In genomic region chr14:24108336-24108874, GRCh38 we compare ENCODE assay signal across 7 cellular contexts. TPM values are rescaled to one million over a fixed set of nuclear protein-coding genes. Genes with fewer than 3 reads are reported as not detected.
DNase-seq lines count a peak whose midpoint lies in the region; ATAC-seq, FAIRE-seq and TF ChIP-seq lines count a peak whose summit lies in the region.

No MANE protein-coding gene starts in this region.

- SMC1A ChIA-PET in GM12878 (lab: Charles Lee; ENCODE audit: uncharacterized antibody, unreplicated experiment): interaction anchor here (0.7 to 9.6 kb wide), 33 partner anchors 8 to 477 kb away, joined by 3 to 195 read pairs (median 6); partner anchors contain the start of genes CARMIL3, CIDEB, EMC9 and IRF9

- H3K4me1 ChIP-seq in GM12878 (ENCODE audit: control insufficient read depth, insufficient read depth, low read length) (peaks cover 7% of the 10 kb centered on the region), skeletal muscle tissue (ENCODE audit: control insufficient read depth in 3 of 3, insufficient read depth in 3 of 3, low read length in 3 of 3) (peaks cover 0 to 9% (median 7%) of the 10 kb centered on the region in 3 donors), A673 (ENCODE audit: insufficient read depth, low read length, poor library complexity, severe bottlenecking) (peaks cover 2% of the 10 kb centered on the region)

- FAIRE-seq in GM12878 (lab: Jason Lieb, UNC): no peak

- intact Hi-C loops in GM12878 (cut with micrococcal nuclease; ENCODE audit: unreplicated experiment) (loop anchor here (1.0 kb wide), 2 partner anchors 50 to 94 kb away; no protein-coding TSS in a partner anchor), A673 (cut with micrococcal nuclease; ENCODE audit: unreplicated experiment) (loop anchor here (2.0 to 5.0 kb wide), 2 partner anchors 51 to 94 kb away; no protein-coding TSS in a partner anchor)

- peak overlapping the region; percentile 59; the same call in 1 of the 2 replicates for H3K9ac ChIP-seq in GM12878 (ENCODE audit: control insufficient read depth, insufficient read depth, low read length)
- H3K9ac ChIP-seq in skeletal muscle tissue (ENCODE audit: low read depth in 1 of 3, low read length in 3 of 3): peak overlapping the region in 2 of 3 donors; percentile 7 to 51

- H3K27ac ChIP-seq in GM12878 (ENCODE audit: control insufficient read depth, insufficient read depth) (peak overlapping the region; percentile 69; the same call in 1 of the 2 replicates), skeletal muscle tissue (ENCODE audit: low read depth, low read length) (no peak overlapping the region), A673 (ENCODE audit: low read depth, low read length, poor library complexity, severe bottlenecking) (no peak overlapping the region), RWPE1 (no peak overlapping the region)

- in situ Hi-C loops in GM12878 (cut with MboI): loop anchor here (25.0 kb wide), 1 partner anchor 796 kb away; the partner anchor contains the start of genes BCL2L2, PABPN1 and PPP1R3E

- DNase-seq in GM12878 (ENCODE audit: low read depth, low spot score): no peak
- no peak for DNase-seq in A673 (ENCODE audit: low spot score)
- no peak for DNase-seq in RWPE1 (ENCODE audit: low spot score)

- H3K79me2 ChIP-seq in GM12878 (ENCODE audit: control insufficient read depth, insufficient read depth, low read length): peaks cover 2% of the 10 kb centered on the region

- H3K27me3 ChIP-seq in GM12878 (replicated peaks in 1 of 2; ENCODE audit: control insufficient read depth in 2 of 2, insufficient read depth in 2 of 2, low read length in 1 of 2) (no peaks in the 10 kb centered on the region), skeletal muscle tissue (ENCODE audit: control insufficient read depth in 3 of 3, insufficient read depth in 3 of 3, low read length in 3 of 3) (no peaks in the 10 kb centered on the region), A673 (replicated peaks; ENCODE audit: insufficient read depth, low read depth, low read length, poor library complexity) (no peaks in the 10 kb centered on the region)

- ATAC-seq in GM19328 (IDR thresholded peaks at IDR 0.05; ENCODE audit: unreplicated experiment) (peak; percentile 33), HG03095 (IDR thresholded peaks at IDR 0.05; ENCODE audit: unreplicated experiment) (peak; percentile 36), GM12878 (peak; percentile 55; the same call in 2 of the 3 replicates), HG02973 (IDR thresholded peaks at IDR 0.05; ENCODE audit: unreplicated experiment) (no peak)

- BruUV-seq in GM12878 (replicated peaks; lab: Mats Ljungman, UMichigan) (no TSS peak), A673 (replicated peaks; lab: Mats Ljungman, UMichigan) (no TSS peak)

- RAD21 ChIA-PET in GM12878 (lab: Charles Lee; ENCODE audit: unreplicated experiment): interaction anchor here (0.5 to 6.9 kb wide), 31 partner anchors 8 to 199 kb away, joined by 3 to 153 read pairs (median 5); partner anchors contain the start of genes CARMIL3, CHMP4A, CIDEB and CPNE6

- no peak for TF ChIP-seq RAD21 in GM12878 (IDR thresholded peaks at IDR 0.05; ENCODE audit: insufficient read depth, low read depth, low read length)

- no peaks in the 10 kb centered on the region for H4K20me1 ChIP-seq in GM12878 (ENCODE audit: control insufficient read depth, insufficient read depth)

- peaks cover 0 to 4% of the 10 kb centered on the region in 2 experiments; a peak in 2 of 4 replicates for H3K36me3 ChIP-seq in GM12878 (ENCODE audit: control insufficient read depth in 2 of 2, insufficient read depth in 2 of 2, low read length in 1 of 2)
- H3K36me3 ChIP-seq in skeletal muscle tissue (ENCODE audit: control insufficient read depth in 3 of 3, insufficient read depth in 3 of 3, low read length in 3 of 3): peaks cover 0 to 3% (median 0%) of the 10 kb centered on the region in 3 donors
- H3K36me3 ChIP-seq in A673 (ENCODE audit: insufficient read depth, low read length, poor library complexity, severe bottlenecking): no peaks in the 10 kb centered on the region

- TF ChIP-seq CTCF in GM12878 (IDR thresholded peaks at IDR 0.05 in 2 of 3, conservative IDR thresholded peaks at IDR 0.05 in 1 of 3; ENCODE audit: control insufficient read depth in 2 of 3, extremely low read depth in 1 of 3, insufficient read depth in 1 of 3, low read depth in 3 of 3, low read length in 3 of 3) (no peak), A673 (conservative IDR thresholded peaks at IDR 0.05; ENCODE audit: low read depth, low read length) (no peak), RWPE1 (conservative IDR thresholded peaks at IDR 0.05; ENCODE audit: low read depth) (no peak)

- no peak for TF ChIP-seq EP300 in GM12878 (IDR thresholded peaks at IDR 0.05; ENCODE audit: borderline replicate concordance in 1 of 2, control insufficient read depth in 1 of 2, low read depth in 2 of 2, low read length in 2 of 2)

- H2AFZ ChIP-seq in GM12878 (ENCODE audit: control insufficient read depth, low read depth, low read length): peak overlapping the region; percentile 89

- CTCF ChIA-PET in GM12878 (lab: Yijun Ruan, JAX) (interaction anchor here (0.6 to 11.3 kb wide), 42 partner anchors 8 to 519 kb away, joined by 3 to 294 read pairs (median 6); partner anchors contain the start of genes CARMIL3, CIDEB, DHRS1 and DHRS4L2), A673 (lab: Charles Lee) (interaction anchor here (0.6 to 2.1 kb wide), 8 partner anchors 14 to 476 kb away, joined by 3 to 57 read pairs (median 4); partner anchors contain the start of genes PCK2 and PSME2), RWPE1 (lab: Yijun Ruan, JAX) (interaction anchor here (0.5 to 3.6 kb wide), 21 partner anchors 9 to 1891 kb away, joined by 3 to 39 read pairs (median 4); no protein-coding TSS in a partner anchor)

- no peak for TF ChIP-seq POLR2A in GM12878 (IDR thresholded peaks at IDR 0.05; ENCODE audit: low read depth, low read length)

- 41% methylated on average over 5 of the region's 5 CpGs for WGBS in GM12878 (ENCODE audit: insufficient coverage, insufficient replicate concordance, low lambda C conversion rate, missing lambda C conversion rate)

- H3K9me3 ChIP-seq in GM12878 (replicated peaks; ENCODE audit: control insufficient read depth, insufficient read depth, low read length) (no peaks in the 10 kb centered on the region), skeletal muscle tissue (ENCODE audit: control insufficient read depth in 3 of 3, low read length in 3 of 3) (no peaks in the 10 kb centered on the region), A673 (ENCODE audit: low read depth, low read length, poor library complexity, severe bottlenecking) (no peaks in the 10 kb centered on the region)

- H3K4me3 ChIP-seq in GM12878 (no peak overlapping the region), skeletal muscle tissue (ENCODE audit: low read length in 3 of 3) (no peak overlapping the region), A673 (ENCODE audit: low read depth, low read length, poor library complexity, severe bottlenecking) (no peak overlapping the region)

- POLR2A ChIA-PET in GM12878 (lab: Charles Lee): interaction anchor here (0.5 to 5.8 kb wide), 16 partner anchors 8 to 297 kb away, joined by 3 to 90 read pairs (median 6); partner anchors contain the start of genes EMC9, IRF9, PCK2 and PSME1
- POLR2A ChIA-PET in A673 (lab: Charles Lee; ENCODE audit: low non-redundant PET): interaction anchor here (0.8 kb wide), 1 partner anchor 14 kb away, joined by 3 read pairs; the partner anchor contains the start of gene PCK2
- POLR2A ChIA-PET in RWPE1 (lab: Yijun Ruan, JAX; ENCODE audit: low non-redundant PET): interaction anchor here (1.1 kb wide), 1 partner anchor 14 kb away, joined by 5 read pairs; the partner anchor contains the start of gene PCK2

- H3K4me2 ChIP-seq in GM12878 (ENCODE audit: control insufficient read depth, insufficient read depth): peak overlapping the region; percentile 46

RNA-seq across cellular contexts. Expression of gene DCAF11, which starts 6.2 kb away (rescaled TPM):
- 47.6 and 50.6 TPM in 2 replicates for total RNA-seq in GM12878 (2013; cell fraction: nucleolus; rRNA removed)
- total RNA-seq in GM12878 (2014; rRNA removed) (90.1 and 91.2 TPM in 2 replicates), GM12878 (2014; rRNA removed; fragmentation: Illumina TruSeq; extraction: Trizol) (57.5 and 59.0 TPM in 2 replicates), GM12878 (2021) (66.3 and 69.2 TPM in 2 replicates), skeletal muscle tissue (85.6 TPM), A673 (2021) (45.5 and 49.1 TPM in 2 replicates)
- polyA plus RNA-seq in GM12878 (2011; ENCODE audit: low read depth): 28.7 TPM
- polyA plus RNA-seq in GM12878 (2011; rRNA removed) (51.4 and 76.7 TPM in 2 replicates), GM12878 (2014; fragmentation: Illumina TruSeq; extraction: Trizol) (50.9 and 72.0 TPM in 2 replicates), GM12878 (2014; fragmentation: Nextera tagmentation; extraction: Ambion mirVana) (10 to 100 TPM; 13.4 to 16.4 TPM), GM12878 (2014; rRNA removed) (73.2 and 76.8 TPM in 2 replicates), GM12878 (2016; fragmentation: Nextera tagmentation; extraction: Ambion mirVana) (10 to 100 TPM; 62.8 to 71.1 TPM)
- polyA plus RNA-seq in GM12878 (2011; cell fraction: cytosol; rRNA removed): 97.2 and 106 TPM in 2 replicates
- 90.8 and 100 TPM in 2 replicates for polyA plus RNA-seq in GM12878 (2011; cell fraction: nucleus; rRNA removed)
- 43.1 and 49.8 TPM in 2 replicates for polyA plus RNA-seq in GM12878 (2012)
- polyA minus RNA-seq in GM12878 (2011; rRNA and poly(A)+ RNA removed): 73.1 and 98.4 TPM in 2 replicates
- polyA minus RNA-seq in GM12878 (2011; cell fraction: cytosol; rRNA and poly(A)+ RNA removed): 27.5 and 32.6 TPM in 2 replicates
- 38.4 and 43.4 TPM in 2 replicates for polyA minus RNA-seq in GM12878 (2011; cell fraction: nucleus; rRNA and poly(A)+ RNA removed)

RNA-seq across cellular contexts. Expression of gene NRL, which starts 6.3 kb away (rescaled TPM):
- 2.2 and 3.3 TPM in 2 replicates for total RNA-seq in GM12878 (2013; cell fraction: nucleolus; rRNA removed)
- total RNA-seq in GM12878 (2014; rRNA removed) (2.1 and 4.4 TPM in 2 replicates), GM12878 (2014; rRNA removed; fragmentation: Illumina TruSeq; extraction: Trizol) (1.0 and 1.3 TPM in 2 replicates), GM12878 (2021) (2.2 and 2.5 TPM in 2 replicates), skeletal muscle tissue (2.1 TPM), A673 (2021) (1.6 and 1.9 TPM in 2 replicates)
- 0.55 TPM for polyA plus RNA-seq in GM12878 (2011; ENCODE audit: low read depth)
- polyA plus RNA-seq in GM12878 (2011; rRNA removed) (2.1 and 2.2 TPM in 2 replicates), GM12878 (2014; fragmentation: Illumina TruSeq; extraction: Trizol) (0.63 and 0.76 TPM in 2 replicates), GM12878 (2014; fragmentation: Nextera tagmentation; extraction: Ambion mirVana) (under 1 TPM; 0.11 to 0.13 TPM), GM12878 (2014; rRNA removed) (2.5 and 2.9 TPM in 2 replicates), GM12878 (2016; fragmentation: Nextera tagmentation; extraction: Ambion mirVana) (1 to 10 TPM; 2.2 to 2.7 TPM)
- 3.3 and 4.8 TPM in 2 replicates for polyA plus RNA-seq in GM12878 (2011; cell fraction: cytosol; rRNA removed)
- polyA plus RNA-seq in GM12878 (2011; cell fraction: nucleus; rRNA removed): 3.3 and 3.5 TPM in 2 replicates
- polyA plus RNA-seq in GM12878 (2012): 1.2 and 1.5 TPM in 2 replicates
- 2.4 and 2.7 TPM in 2 replicates for polyA minus RNA-seq in GM12878 (2011; rRNA and poly(A)+ RNA removed)
- polyA minus RNA-seq in GM12878 (2011; cell fraction: cytosol; rRNA and poly(A)+ RNA removed): 0.94 and 1.3 TPM in 2 replicates
- 3.9 and 7.0 TPM in 2 replicates for polyA minus RNA-seq in GM12878 (2011; cell fraction: nucleus; rRNA and poly(A)+ RNA removed)

RNA-seq across cellular contexts. Expression of gene PCK2, which starts 14.3 kb away (rescaled TPM):
- 12.2 and 13.2 TPM in 2 replicates for total RNA-seq in GM12878 (2013; cell fraction: nucleolus; rRNA removed)
- 41.5 and 46.4 TPM in 2 replicates for total RNA-seq in GM12878 (2014; rRNA removed)
- 27.8 and 31.2 TPM in 2 replicates for total RNA-seq in GM12878 (2014; rRNA removed; fragmentation: Illumina TruSeq; extraction: Trizol)
- 78.5 and 78.6 TPM in 2 replicates for total RNA-seq in GM12878 (2021)
- polyA plus RNA-seq in GM12878 (2011; ENCODE audit: low read depth): 15.2 TPM
- 23.0 and 42.3 TPM in 2 replicates for polyA plus RNA-seq in GM12878 (2011; rRNA removed)
- 64.4 and 77.3 TPM in 2 replicates for polyA plus RNA-seq in GM12878 (2011; cell fraction: cytosol; rRNA removed)
- 79.4 and 82.2 TPM in 2 replicates for polyA plus RNA-seq in GM12878 (2011; cell fraction: nucleus; rRNA removed)
- polyA plus RNA-seq in GM12878 (2012): 34.0 and 41.8 TPM in 2 replicates
- polyA plus RNA-seq in GM12878 (2014; fragmentation: Illumina TruSeq; extraction: Trizol): 19.6 and 42.9 TPM in 2 replicates
- polyA plus RNA-seq in GM12878 (2014; fragmentation: Nextera tagmentation; extraction: Ambion mirVana): 10 to 100 TPM in 1 of 2 experiments, 1 to 10 TPM in 1; 6.6 to 12.3 TPM
- 68.3 and 79.0 TPM in 2 replicates for polyA plus RNA-seq in GM12878 (2014; rRNA removed)
- 100 to 1,000 TPM; 100 to 110 TPM for polyA plus RNA-seq in GM12878 (2016; fragmentation: Nextera tagmentation; extraction: Ambion mirVana)
- polyA minus RNA-seq in GM12878 (2011; rRNA and poly(A)+ RNA removed): 32.9 and 57.6 TPM in 2 replicates
- 23.3 and 27.0 TPM in 2 replicates for polyA minus RNA-seq in GM12878 (2011; cell fraction: cytosol; rRNA and poly(A)+ RNA removed)
- 18.9 and 24.2 TPM in 2 replicates for polyA minus RNA-seq in GM12878 (2011; cell fraction: nucleus; rRNA and poly(A)+ RNA removed)
- total RNA-seq in skeletal muscle tissue: 3.7 TPM
- total RNA-seq in A673 (2021): 16.8 and 46.3 TPM in 2 replicates

RNA-seq across cellular contexts. Expression of gene FITM1, which starts 22.1 kb away (rescaled TPM):
- 1.5 and 1.8 TPM in 2 replicates for total RNA-seq in GM12878 (2013; cell fraction: nucleolus; rRNA removed)
- total RNA-seq in GM12878 (2014; rRNA removed) (1.9 and 2.0 TPM in 2 replicates), GM12878 (2014; rRNA removed; fragmentation: Illumina TruSeq; extraction: Trizol) (0.18 and 0.27 TPM in 2 replicates), GM12878 (2021) (0.64 TPM in 2 replicates), skeletal muscle tissue (172 TPM), A673 (2021) (0.48 TPM in 1 of 2 replicates, not detected in the other)
- polyA plus RNA-seq in GM12878 (2011; ENCODE audit: low read depth): not detected
- polyA plus RNA-seq in GM12878 (2011; rRNA removed) (0.09 and 0.49 TPM in 2 replicates), GM12878 (2014; fragmentation: Illumina TruSeq; extraction: Trizol) (0.28 TPM in 1 of 2 replicates, not detected in the other), GM12878 (2014; fragmentation: Nextera tagmentation; extraction: Ambion mirVana) (under 1 TPM in 1 of 2 experiments, not detected in 1; 0.11 TPM), GM12878 (2014; rRNA removed) (0.76 and 1.3 TPM in 2 replicates), GM12878 (2016; fragmentation: Nextera tagmentation; extraction: Ambion mirVana) (under 1 TPM in 1 of 2 experiments, not detected in 1; 0.42 TPM)
- 0.67 and 0.97 TPM in 2 replicates for polyA plus RNA-seq in GM12878 (2011; cell fraction: cytosol; rRNA removed)
- polyA plus RNA-seq in GM12878 (2011; cell fraction: nucleus; rRNA removed): 2.8 and 3.5 TPM in 2 replicates
- polyA plus RNA-seq in GM12878 (2012): 0.30 and 0.38 TPM in 2 replicates
- 0.66 and 0.82 TPM in 2 replicates for polyA minus RNA-seq in GM12878 (2011; rRNA and poly(A)+ RNA removed)
- polyA minus RNA-seq in GM12878 (2011; cell fraction: cytosol; rRNA and poly(A)+ RNA removed): 1.6 TPM in 1 of 2 replicates, not detected in the other
- polyA minus RNA-seq in GM12878 (2011; cell fraction: nucleus; rRNA and poly(A)+ RNA removed): 0.60 and 1.3 TPM in 2 replicates

RNA-seq across cellular contexts. Expression of gene PSME1, which starts 27.6 kb away (rescaled TPM):
- 40.4 and 42.8 TPM in 2 replicates for total RNA-seq in GM12878 (2013; cell fraction: nucleolus; rRNA removed)
- total RNA-seq in GM12878 (2014; rRNA removed): 324 and 373 TPM in 2 replicates
- 367 and 377 TPM in 2 replicates for total RNA-seq in GM12878 (2014; rRNA removed; fragmentation: Illumina TruSeq; extraction: Trizol)
- 396 and 402 TPM in 2 replicates for total RNA-seq in GM12878 (2021)
- polyA plus RNA-seq in GM12878 (2011; ENCODE audit: low read depth): 326 TPM
- polyA plus RNA-seq in GM12878 (2011; rRNA removed): 138 and 250 TPM in 2 replicates
- 172 and 216 TPM in 2 replicates for polyA plus RNA-seq in GM12878 (2011; cell fraction: cytosol; rRNA removed)
- polyA plus RNA-seq in GM12878 (2011; cell fraction: nucleus; rRNA removed): 219 and 223 TPM in 2 replicates
- polyA plus RNA-seq in GM12878 (2012): 245 and 328 TPM in 2 replicates
- polyA plus RNA-seq in GM12878 (2014; fragmentation: Illumina TruSeq; extraction: Trizol): 354 and 428 TPM in 2 replicates
- 1,000 to 10,000 TPM; 1,299 to 1,378 TPM for polyA plus RNA-seq in GM12878 (2014; fragmentation: Nextera tagmentation; extraction: Ambion mirVana)
- polyA plus RNA-seq in GM12878 (2014; rRNA removed): 248 and 257 TPM in 2 replicates
- polyA plus RNA-seq in GM12878 (2016; fragmentation: Nextera tagmentation; extraction: Ambion mirVana): 100 to 1,000 TPM; 769 to 810 TPM
- polyA minus RNA-seq in GM12878 (2011; rRNA and poly(A)+ RNA removed): 55.2 and 65.8 TPM in 2 replicates
- polyA minus RNA-seq in GM12878 (2011; cell fraction: cytosol; rRNA and poly(A)+ RNA removed): 41.1 and 46.6 TPM in 2 replicates
- polyA minus RNA-seq in GM12878 (2011; cell fraction: nucleus; rRNA and poly(A)+ RNA removed): 32.4 and 34.8 TPM in 2 replicates
- total RNA-seq in skeletal muscle tissue: 89.8 TPM
- 160 and 173 TPM in 2 replicates for total RNA-seq in A673 (2021)
